2 cellular contexts compared by ENCODE assay signal in genomic region chr1:170707116-170707515, GRCh38.
TF ChIP-seq lines count a peak whose summit lies in the region.

No MANE protein-coding gene starts in this region.

TF ChIP-seq in SK-N-SH treated with all-trans-retinoic acid at 6 μM for 48 hours, 23 proteins besides CTCF, POLR2A, EP300 and RAD21:
- TF ChIP-seq TOX (CRISPR knock-in tag; IDR thresholded peaks at IDR 0.05; ENCODE audit: borderline replicate concordance) (no peak), POU6F1 (CRISPR knock-in tag; IDR thresholded peaks at IDR 0.05; ENCODE audit: borderline replicate concordance, low read depth) (no peak), ZNF8 (CRISPR knock-in tag; IDR thresholded peaks at IDR 0.05) (no peak), OSR1 (CRISPR knock-in tag; IDR thresholded peaks at IDR 0.05) (no peak), PATZ1 (CRISPR knock-in tag; IDR thresholded peaks at IDR 0.05; ENCODE audit: borderline replicate concordance) (no peak), ZNF565 (CRISPR knock-in tag; conservative IDR thresholded peaks at IDR 0.05; ENCODE audit: low read depth) (no peak)

TF ChIP-seq in endothelial cell of umbilical vein, 7 proteins besides CTCF, POLR2A, EP300 and RAD21:
- no peak for TF ChIP-seq JUN (IDR thresholded peaks at IDR 0.05; ENCODE audit: borderline replicate concordance, insufficient read depth, insufficient read length, low read depth)
- TF ChIP-seq MAX (IDR thresholded peaks at IDR 0.05; ENCODE audit: insufficient read depth, insufficient read length) = no peak
- no peak for TF ChIP-seq POLR2AphosphoS5 (IDR thresholded peaks at IDR 0.05; ENCODE audit: insufficient read depth, low read depth, low read length)
- TF ChIP-seq FOS (IDR thresholded peaks at IDR 0.05; ENCODE audit: borderline replicate concordance, insufficient read depth, low read length) = no peak
- no peak for TF ChIP-seq EZH2 (IDR thresholded peaks at IDR 0.05; ENCODE audit: borderline replicate concordance, low read depth, low read length, severe bottlenecking)
- TF ChIP-seq GATA2 (IDR thresholded peaks at IDR 0.05; ENCODE audit: insufficient read depth, insufficient read length, low read depth, low read length) = no peak
- TF ChIP-seq MYC (IDR thresholded peaks at IDR 0.05; ENCODE audit: low read depth, low read length) = no peak
